In the genomic region with DNA sequence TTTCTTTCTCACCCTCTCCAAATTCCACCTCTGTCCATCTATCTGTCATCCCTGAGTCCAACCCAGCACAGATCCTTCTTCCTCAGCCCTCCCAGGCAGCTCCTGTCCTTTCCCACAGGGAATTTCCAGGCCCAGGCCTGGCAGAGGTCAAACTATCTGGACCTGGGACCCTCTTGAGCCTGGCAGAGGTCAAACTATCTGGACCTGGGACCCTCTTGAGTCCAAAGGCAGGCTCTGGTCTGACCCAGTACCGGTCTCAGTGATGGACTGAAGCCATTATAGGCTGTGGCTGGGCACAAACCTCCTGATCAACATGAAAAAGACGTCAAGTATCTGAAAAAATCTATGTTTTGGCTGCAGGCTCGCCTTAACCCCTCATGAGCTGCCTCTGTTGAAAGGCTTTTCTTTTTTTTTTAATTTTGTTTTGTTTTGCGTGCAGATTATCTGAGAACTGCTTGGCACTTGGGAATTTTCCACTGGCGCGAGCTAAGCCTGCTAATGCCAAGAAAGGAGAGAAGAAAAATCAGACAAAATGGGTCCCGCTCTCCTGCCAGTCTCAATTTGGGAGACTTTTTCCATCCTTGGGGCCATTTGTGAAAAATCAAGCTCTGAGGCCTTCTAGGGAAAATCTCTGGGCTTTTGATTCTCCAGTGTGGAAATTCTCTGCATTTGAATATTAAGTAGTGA, we compare ENCODE assay signal across 18 cellular contexts. TPM values are rescaled to one million over a fixed set of nuclear protein-coding genes. Genes with fewer than 3 reads are reported as not detected.
DNase-seq lines count a peak whose midpoint lies in the region; ATAC-seq and TF ChIP-seq lines count a peak whose summit lies in the region.
"Had no signal": no experiment of that assay in that cellular context is flagged by ENCODE, and none has a peak within 500 bp of the region (broad histone marks: within the 10 kb centered on the region; RNA-seq: fewer than 3 reads in every experiment).

No MANE protein-coding gene starts in this region.

- H3K27me3 ChIP-seq in layer of hippocampus (ENCODE audit: control insufficient read depth, insufficient read depth, low read length), result no peaks in the 10 kb centered on the region
- H3K27me3 ChIP-seq in thoracic aorta (replicated peaks; ENCODE audit: insufficient read depth), result no peaks in the 10 kb centered on the region
- peaks cover 0 to 48% (median 10%) of the 10 kb centered on the region in 9 donors for H3K27me3 ChIP-seq in heart left ventricle
- H3K27me3 ChIP-seq: BLaER1 had no signal

- DNase-seq in coronary artery (ENCODE audit: low spot score) (peak; percentile 53), thoracic aorta (ENCODE audit: low spot score) (no peak), heart left ventricle (no peak), progenitor cell of endocrine pancreas (ENCODE audit: low spot score, unreplicated experiment) (no peak), GM10248 (ENCODE audit: extremely low spot score) (no peak)
- DNase-seq: Caco-2; CD4-positive, CD25-positive, alpha-beta regulatory T cell; CD8-positive, alpha-beta T cell; DMS79; EL; GDM1; H9 had no signal

- H3K36me3 ChIP-seq in thoracic aorta (no peaks in the 10 kb centered on the region), heart left ventricle (no peaks in the 10 kb centered on the region)
- H3K36me3 ChIP-seq: BLaER1 had no signal

- H3K27ac ChIP-seq in coronary artery (no peak overlapping the region), layer of hippocampus (ENCODE audit: low read depth, low read length) (peak overlapping the region; percentile 59), thoracic aorta (no peak overlapping the region), heart left ventricle (no peak overlapping the region)
- H3K27ac ChIP-seq: BLaER1, C4-2B had no signal

- intact Hi-C loops in heart left ventricle (cut with DNase I), result no loop called here

- H3K4me1 ChIP-seq in thoracic aorta (ENCODE audit: control insufficient read depth in 1 of 2, low read depth in 2 of 2) (peaks cover 5 to 14% of the 10 kb centered on the region in 2 donors), heart left ventricle (no peaks in the 10 kb centered on the region)
- H3K4me1 ChIP-seq: BLaER1, Caco-2 had no signal

- no peaks in the 10 kb centered on the region for H3K36me3 Mint-ChIP-seq in progenitor cell of endocrine pancreas (ENCODE audit: insufficient read depth)
- H3K36me3 Mint-ChIP-seq: CD4-positive, CD25-positive, alpha-beta regulatory T cell; CD8-positive, alpha-beta T cell had no signal

- ATAC-seq in thoracic aorta (ENCODE audit: insufficient number of reproducible peaks, low FRiP score, low read depth) (no peak), heart left ventricle (no peak)
- ATAC-seq: CD8-positive, alpha-beta T cell; GM23338; HCT116 had no signal

- POLR2A ChIA-PET in GM10248 (lab: Yijun Ruan, JAX), result no interaction called here

- no peak overlapping the region for H3K27ac Mint-ChIP-seq in progenitor cell of endocrine pancreas
- H3K27ac Mint-ChIP-seq: B cell; CD4-positive, CD25-positive, alpha-beta regulatory T cell; CD8-positive, alpha-beta T cell; GM23338; H9 had no signal

- H3K9me3 ChIP-seq in thoracic aorta, result no peaks in the 10 kb centered on the region
- no peaks in the 10 kb centered on the region for H3K9me3 ChIP-seq in heart left ventricle
- H3K9me3 ChIP-seq: Caco-2 had no signal

- CTCF ChIA-PET in GM10248 (lab: Yijun Ruan, JAX), result no interaction called here

- peaks cover 64% of the 10 kb centered on the region for H3K27me3 Mint-ChIP-seq in progenitor cell of endocrine pancreas

- no peak overlapping the region for H3K4me3 Mint-ChIP-seq in progenitor cell of endocrine pancreas (ENCODE audit: low read depth)
- H3K4me3 Mint-ChIP-seq: B cell; CD4-positive, CD25-positive, alpha-beta regulatory T cell; CD8-positive, alpha-beta T cell; GM23338; H9 had no signal

- TF ChIP-seq CTCF in coronary artery (IDR thresholded peaks at IDR 0.05), result no peak
- TF ChIP-seq CTCF in thoracic aorta (IDR thresholded peaks at IDR 0.05), result no peak
- TF ChIP-seq CTCF in heart left ventricle (IDR thresholded peaks at IDR 0.05), result no peak
- TF ChIP-seq CTCF in progenitor cell of endocrine pancreas (IDR thresholded peaks at IDR 0.05; ENCODE audit: unreplicated experiment), result no peak
- TF ChIP-seq CTCF in GM10248 (IDR thresholded peaks at IDR 0.05; ENCODE audit: control extremely low read depth, extremely low read depth, low read depth, missing control alignments), result no peak

- no peaks in the 10 kb centered on the region for H3K9me3 Mint-ChIP-seq in progenitor cell of endocrine pancreas (ENCODE audit: low read depth)
- H3K9me3 Mint-ChIP-seq: CD4-positive, CD25-positive, alpha-beta regulatory T cell; CD8-positive, alpha-beta T cell; GM23338; H9 had no signal

- H3K4me1 Mint-ChIP-seq in progenitor cell of endocrine pancreas (ENCODE audit: low read depth), result no peaks in the 10 kb centered on the region
- H3K4me1 Mint-ChIP-seq: B cell; CD4-positive, CD25-positive, alpha-beta regulatory T cell; GM23338; H9 had no signal

- 61 to 72% (median 67%) methylated on average over 7 of the region's 7 CpGs for WGBS in heart left ventricle, 4 donors

- H3K4me3 ChIP-seq in coronary artery (no peak overlapping the region), thoracic aorta (peak overlapping the region; percentile 43), heart left ventricle (no peak overlapping the region)
- H3K4me3 ChIP-seq: BLaER1, GM23338 had no signal

- TF ChIP-seq POLR2A in heart left ventricle (IDR thresholded peaks at IDR 0.05), result no peak

RNA-seq across cellular contexts. Expression of a gene that starts 31.3 kb away (rescaled TPM):
- total RNA-seq in thoracic aorta (10 to 100 TPM; 11.0 to 24.6 TPM), heart left ventricle (1 to 10 TPM; 2.7 to 7.4 (median 4.2) TPM), progenitor cell of endocrine pancreas (2.9 and 5.0 TPM in 2 replicates)
- polyA plus RNA-seq in heart left ventricle, result 1 to 10 TPM; 2.2 to 3.0 TPM
- total RNA-seq: B cell; CD8-positive, alpha-beta T cell; GM23338; H9 had no signal
